1 cellular context compared by ENCODE assay signal in the genomic region with DNA sequence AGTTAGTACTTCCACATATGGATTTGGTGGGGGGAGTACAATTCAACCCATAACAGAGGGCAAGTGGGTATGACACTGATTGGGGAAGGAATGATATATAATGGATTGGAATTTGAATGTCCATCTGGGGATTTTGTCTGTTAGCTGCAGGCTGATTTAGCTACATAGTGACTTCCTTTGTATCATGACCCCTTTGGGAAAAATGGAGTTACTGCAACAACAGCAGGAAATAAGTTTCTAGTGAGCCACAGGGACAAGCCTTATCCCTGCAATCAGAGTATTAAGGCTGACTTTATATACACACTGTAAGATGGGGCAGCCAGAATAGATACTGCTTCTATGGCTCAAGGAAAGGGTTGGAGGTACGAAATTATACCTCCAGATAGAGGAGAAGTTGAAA.
TF ChIP-seq lines count a peak whose summit lies in the region.

No MANE protein-coding gene starts in this region.

TF ChIP-seq in WTC11, 78 proteins besides CTCF, POLR2A, EP300 and RAD21 (continued from another document):
- TF ChIP-seq, protein P1, sequence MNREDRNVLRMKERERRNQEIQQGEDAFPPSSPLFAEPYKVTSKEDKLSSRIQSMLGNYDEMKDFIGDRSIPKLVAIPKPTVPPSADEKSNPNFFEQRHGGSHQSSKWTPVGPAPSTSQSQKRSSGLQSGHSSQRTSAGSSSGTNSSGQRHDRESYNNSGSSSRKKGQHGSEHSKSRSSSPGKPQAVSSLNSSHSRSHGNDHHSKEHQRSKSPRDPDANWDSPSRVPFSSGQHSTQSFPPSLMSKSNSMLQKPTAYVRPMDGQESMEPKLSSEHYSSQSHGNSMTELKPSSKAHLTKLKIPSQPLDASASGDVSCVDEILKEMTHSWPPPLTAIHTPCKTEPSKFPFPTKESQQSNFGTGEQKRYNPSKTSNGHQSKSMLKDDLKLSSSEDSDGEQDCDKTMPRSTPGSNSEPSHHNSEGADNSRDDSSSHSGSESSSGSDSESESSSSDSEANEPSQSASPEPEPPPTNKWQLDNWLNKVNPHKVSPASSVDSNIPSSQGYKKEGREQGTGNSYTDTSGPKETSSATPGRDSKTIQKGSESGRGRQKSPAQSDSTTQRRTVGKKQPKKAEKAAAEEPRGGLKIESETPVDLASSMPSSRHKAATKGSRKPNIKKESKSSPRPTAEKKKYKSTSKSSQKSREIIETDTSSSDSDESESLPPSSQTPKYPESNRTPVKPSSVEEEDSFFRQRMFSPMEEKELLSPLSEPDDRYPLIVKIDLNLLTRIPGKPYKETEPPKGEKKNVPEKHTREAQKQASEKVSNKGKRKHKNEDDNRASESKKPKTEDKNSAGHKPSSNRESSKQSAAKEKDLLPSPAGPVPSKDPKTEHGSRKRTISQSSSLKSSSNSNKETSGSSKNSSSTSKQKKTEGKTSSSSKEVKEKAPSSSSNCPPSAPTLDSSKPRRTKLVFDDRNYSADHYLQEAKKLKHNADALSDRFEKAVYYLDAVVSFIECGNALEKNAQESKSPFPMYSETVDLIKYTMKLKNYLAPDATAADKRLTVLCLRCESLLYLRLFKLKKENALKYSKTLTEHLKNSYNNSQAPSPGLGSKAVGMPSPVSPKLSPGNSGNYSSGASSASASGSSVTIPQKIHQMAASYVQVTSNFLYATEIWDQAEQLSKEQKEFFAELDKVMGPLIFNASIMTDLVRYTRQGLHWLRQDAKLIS (CRISPR knock-in tag; IDR thresholded peaks at IDR 0.05; ENCODE audit: borderline replicate concordance) = no peak
- TF ChIP-seq RELA (CRISPR knock-in tag; IDR thresholded peaks at IDR 0.05; ENCODE audit: borderline replicate concordance) (no peak), ZBTB21 (CRISPR knock-in tag; IDR thresholded peaks at IDR 0.05; ENCODE audit: borderline replicate concordance) (no peak), NFYB (CRISPR knock-in tag; conservative IDR thresholded peaks at IDR 0.05; ENCODE audit: low read depth) (no peak)
TF ChIP-seq in WTC11: peak in this region for 0.
